9 cellular contexts compared by ENCODE assay signal in genomic region chr22:43504666-43505261, GRCh38.
"Had no signal": no experiment of that assay in that cellular context is flagged by ENCODE, and none has a peak within 500 bp of the region (broad histone marks: within the 10 kb centered on the region; RNA-seq: fewer than 3 reads in every experiment).

No MANE protein-coding gene starts in this region.

- H3K36me3 Mint-ChIP-seq: IgD-negative memory B cell had no signal

- H3K27ac Mint-ChIP-seq: HFFc6, IgD-negative memory B cell had no signal

- DNase-seq: GM23248, GOT3, H9, HCEC 1CT, HFFc6, KBM-7 had no signal

- H3K4me2 ChIP-seq: KMS-11 had no signal

- FAIRE-seq: H54 had no signal

- H3K4me1 Mint-ChIP-seq: H9, IgD-negative memory B cell had no signal

- H3K27ac ChIP-seq: GM23248, KMS-11 had no signal

- H3K27me3 Mint-ChIP-seq: IgD-negative memory B cell had no signal

- H3K4me3 ChIP-seq: GM23248 had no signal

- H3K9me3 Mint-ChIP-seq: IgD-negative memory B cell had no signal

- H3K9ac ChIP-seq: GM23248, KMS-11 had no signal

- H2AFZ ChIP-seq: GM23248 had no signal

- H3K4me3 Mint-ChIP-seq: H9, HFFc6, IgD-negative memory B cell had no signal
